ENCODE assay signal across 8 cellular contexts in genomic region chr6:100228437-100229424, GRCh38.
DNase-seq lines count a peak whose midpoint lies in the region; ATAC-seq lines count a peak whose summit lies in the region.

No MANE protein-coding gene starts in this region.

- no CpG with 5 or more reads among the region's 38 CpGs for WGBS in trophoblast cell (ENCODE audit: extremely low coverage, insufficient coverage, insufficient read length)

- H3K36me3 Mint-ChIP-seq in activated naive CD4-positive, alpha-beta T cell treated with anti-CD3 and anti-CD28 coated beads, Interleukin-2, amount 50 U/mL, for 72 hours: peaks cover 0 to 10% of the 10 kb centered on the region in 2 donors

- no peak overlapping the region for H3K14ac ChIP-seq in trophoblast cell (ENCODE audit: low read length)

- H3K36me3 ChIP-seq in trophoblast cell (ENCODE audit: control insufficient read depth in 1 of 2, insufficient read depth in 2 of 2, low read length in 2 of 2): no peaks in the 10 kb centered on the region

- H4K91ac ChIP-seq in trophoblast cell (ENCODE audit: low read depth, low read length): peak overlapping the region; percentile 84

- peak overlapping the region; percentile 62 for H3K27ac ChIP-seq in trophoblast cell (ENCODE audit: low read depth, low read length)

- no peaks in the 10 kb centered on the region for H3K79me2 ChIP-seq in trophoblast cell (ENCODE audit: control insufficient read depth, insufficient read depth, low read length, poor library complexity)

- peak overlapping the region; percentile 68 for H2BK120ac ChIP-seq in trophoblast cell (ENCODE audit: insufficient read depth, low read length, poor library complexity)

- no peak overlapping the region for H4K12ac ChIP-seq in trophoblast cell (ENCODE audit: low read depth, low read length)

- H3K18ac ChIP-seq in trophoblast cell (ENCODE audit: low read length): no peak overlapping the region

- peak overlapping the region; percentile 57 for H4K8ac ChIP-seq in trophoblast cell (ENCODE audit: low read depth, low read length)

- no peaks in the 10 kb centered on the region for H3K27me3 ChIP-seq in trophoblast cell (ENCODE audit: insufficient read depth, low read length)

- no peak overlapping the region for H2BK12ac ChIP-seq in trophoblast cell (ENCODE audit: low read length)

- H3K9me3 ChIP-seq in trophoblast cell (ENCODE audit: insufficient read depth, low read depth, low read length): no peaks in the 10 kb centered on the region

- peaks cover 0 to 8% of the 10 kb centered on the region in 2 donors for H3K9me3 Mint-ChIP-seq in activated naive CD4-positive, alpha-beta T cell treated with anti-CD3 and anti-CD28 coated beads, Interleukin-2, amount 50 U/mL, for 72 hours

- intact Hi-C loops in cardiac septum (cut with DNase I): no loop called here

- DNase-seq in DMS153 treated with DMSO at 0.1 percent for 48 hours (lab: John Stamatoyannopoulos, UW; ENCODE audit: unreplicated experiment): peak; percentile 78
- peak; percentile 76 for DNase-seq in HT-29 (ENCODE audit: low spot score)
- peak; percentile 64 for DNase-seq in RPMI8226
- peak; percentile 8 to 52 for DNase-seq in activated naive CD4-positive, alpha-beta T cell treated with anti-CD3 and anti-CD28 coated beads, Interleukin-2, amount 50 U/mL, for 72 hours (ENCODE audit: low spot score in 2 of 2)
- DNase-seq in cardiac septum (ENCODE audit: low spot score): peak; percentile 74
- peak; percentile 70 to 74 for DNase-seq in trophoblast cell
- no peak for DNase-seq in NCI-H1694 treated with DMSO at 0.1 percent for 48 hours (lab: John Stamatoyannopoulos, UW)

- no peak overlapping the region for H3K4ac ChIP-seq in trophoblast cell (ENCODE audit: low read depth, low read length)

- H3K23ac ChIP-seq in trophoblast cell (ENCODE audit: low read length): no peak overlapping the region

- peak overlapping the region; percentile 95 for H2AFZ ChIP-seq in trophoblast cell (ENCODE audit: insufficient read depth, low read length, poor library complexity)

- peaks cover 0 to 4% of the 10 kb centered on the region in 2 experiments for H3K4me1 ChIP-seq in trophoblast cell (ENCODE audit: control insufficient read depth in 1 of 2, insufficient read depth in 2 of 2, low read length in 2 of 2)

- peak overlapping the region; percentile 72 for H3K4me2 ChIP-seq in trophoblast cell (ENCODE audit: low read length)

- H3K79me1 ChIP-seq in trophoblast cell (ENCODE audit: low read length): peaks cover 4% of the 10 kb centered on the region

- no peak overlapping the region for H3K27ac Mint-ChIP-seq in activated naive CD4-positive, alpha-beta T cell treated with anti-CD3 and anti-CD28 coated beads, Interleukin-2, amount 50 U/mL, for 72 hours

- H2BK5ac ChIP-seq in trophoblast cell (ENCODE audit: low read depth, low read length, poor library complexity): no peak overlapping the region

- H2AK5ac ChIP-seq in trophoblast cell (ENCODE audit: low read length): no peak overlapping the region

- no peak overlapping the region for H3K4me3 ChIP-seq in trophoblast cell (ENCODE audit: low read depth, low read length)

- no peak overlapping the region for H3K9ac ChIP-seq in trophoblast cell (ENCODE audit: low read length)

- ATAC-seq in GM21390 (IDR thresholded peaks at IDR 0.05; ENCODE audit: unreplicated experiment): peak; percentile 99
- peak; percentile 76 for ATAC-seq in activated naive CD4-positive, alpha-beta T cell treated with anti-CD3 and anti-CD28 coated beads, Interleukin-2, amount 50 U/mL, for 72 hours
